Comparison of ENCODE assay signal across 34 cellular contexts in genomic region chr11:64936539-64936938, GRCh38. TPM values are rescaled to one million over a fixed set of nuclear protein-coding genes. Genes with fewer than 3 reads are reported as not detected.
"Had no signal": no experiment of that assay in that cellular context is flagged by ENCODE, and none has a peak within 500 bp of the region (broad histone marks: within the 10 kb centered on the region; RNA-seq: fewer than 3 reads in every experiment).

No MANE protein-coding gene starts in this region.

- H3K36me3 ChIP-seq: cardiac muscle cell, SJCRH30 had no signal

- H3K4me1 Mint-ChIP-seq: activated CD4-positive, alpha-beta memory T cell treated with anti-CD3 and anti-CD28 coated beads, Interleukin-2, amount 10 ng/mL, durations not matched to agents 7 days and 5 days; activated CD8-positive, alpha-beta memory T cell treated with anti-CD3 and anti-CD28 coated beads, Interleukin-2, amount 10 ng/mL, durations not matched to agents 7 days and 5 days; activated naive CD8-positive, alpha-beta T cell treated with anti-CD3 and anti-CD28 coated beads for 36 hours; central memory CD8-positive, alpha-beta T cell had no signal

- ATAC-seq: activated CD8-positive, alpha-beta memory T cell treated with anti-CD3 and anti-CD28 coated beads, Interleukin-2, amount 10 ng/mL, durations not matched to agents 7 days and 5 days had no signal

- H3K4me3 ChIP-seq: cardiac muscle cell, SJCRH30 had no signal

- H3K27me3 Mint-ChIP-seq: activated naive CD8-positive, alpha-beta T cell treated with anti-CD3 and anti-CD28 coated beads for 36 hours; central memory CD8-positive, alpha-beta T cell had no signal

- DNase-seq: activated CD4-positive, alpha-beta memory T cell treated with anti-CD3 and anti-CD28 coated beads, Interleukin-2, amount 10 ng/mL, durations not matched to agents 7 days and 5 days; activated CD4-positive, alpha-beta T cell treated with anti-CD3 and anti-CD28 coated beads for 1 hour; activated CD4-positive, alpha-beta T cell treated with anti-CD3 and anti-CD28 coated beads for 48 hours; activated CD4-positive, CD25-positive, alpha-beta regulatory T cell; activated CD8-positive, alpha-beta memory T cell treated with anti-CD3 and anti-CD28 coated beads for 24 hours; activated CD8-positive, alpha-beta memory T cell treated with anti-CD3 and anti-CD28 coated beads, Interleukin-2, amount 10 ng/mL, durations not matched to agents 7 days and 5 days; activated CD8-positive, alpha-beta memory T cell treated with anti-CD3 and anti-CD28 coated beads, Interleukin-2, amount 50 U/mL, for 48 hours; activated naive CD4-positive, alpha-beta T cell; activated naive CD4-positive, alpha-beta T cell treated with anti-CD3 and anti-CD28 coated beads, Interleukin-2, amount 50 U/mL, for 16 hours; activated naive CD8-positive, alpha-beta T cell treated with anti-CD3 and anti-CD28 coated beads for 36 hours; activated T-cell treated with anti-CD3 and anti-CD28 coated beads, Interleukin-2, amount 50 U/mL, for 48 hours; amniotic stem cell; aorta; brain microvascular endothelial cell; NCI-H1092 treated with DMSO at 0.1 percent for 48 hours; NCI-H1417; NCI-H146; NCI-H2029 treated with DMSO at 0.1 percent for 48 hours; NCI-H2107; NCI-H2171; NCI-H510A; NCI-H748 treated with DMSO at 0.1 percent for 48 hours; NK-92 treated with Interleukin-12 subunit alpha and Interleukin-12 subunit beta, amount 100 ng/mL, for 24 hours; SHP77; SJCRH30; T1000; WERI-Rb-1 had no signal

- H3K27ac Mint-ChIP-seq: activated CD4-positive, alpha-beta memory T cell treated with anti-CD3 and anti-CD28 coated beads, Interleukin-2, amount 10 ng/mL, durations not matched to agents 7 days and 5 days; activated CD8-positive, alpha-beta memory T cell treated with anti-CD3 and anti-CD28 coated beads, Interleukin-2, amount 10 ng/mL, durations not matched to agents 7 days and 5 days; activated naive CD8-positive, alpha-beta T cell treated with anti-CD3 and anti-CD28 coated beads for 36 hours had no signal

- H3K27me3 ChIP-seq: brain microvascular endothelial cell, cardiac muscle cell had no signal

- H3K4me3 Mint-ChIP-seq: activated CD4-positive, alpha-beta memory T cell treated with anti-CD3 and anti-CD28 coated beads, Interleukin-2, amount 10 ng/mL, durations not matched to agents 7 days and 5 days; activated CD8-positive, alpha-beta memory T cell treated with anti-CD3 and anti-CD28 coated beads, Interleukin-2, amount 10 ng/mL, durations not matched to agents 7 days and 5 days; activated naive CD8-positive, alpha-beta T cell treated with anti-CD3 and anti-CD28 coated beads for 36 hours; central memory CD8-positive, alpha-beta T cell had no signal

- H3K4me1 ChIP-seq: SJCRH30 had no signal

- H3K9me3 Mint-ChIP-seq: activated CD4-positive, alpha-beta memory T cell treated with anti-CD3 and anti-CD28 coated beads, Interleukin-2, amount 10 ng/mL, durations not matched to agents 7 days and 5 days; activated naive CD8-positive, alpha-beta T cell treated with anti-CD3 and anti-CD28 coated beads for 36 hours; central memory CD8-positive, alpha-beta T cell had no signal

- H3K27ac ChIP-seq: brain microvascular endothelial cell, cardiac muscle cell, SJCRH30, SK-N-MC, WERI-Rb-1 had no signal

- H3K9me3 ChIP-seq: SJCRH30 had no signal

- H3K36me3 Mint-ChIP-seq: activated CD8-positive, alpha-beta memory T cell treated with anti-CD3 and anti-CD28 coated beads, Interleukin-2, amount 10 ng/mL, durations not matched to agents 7 days and 5 days; activated naive CD8-positive, alpha-beta T cell treated with anti-CD3 and anti-CD28 coated beads for 36 hours had no signal

RNA-seq across cellular contexts. Expression of gene GPHA2, which starts 0.8 kb away (rescaled TPM):
- total RNA-seq: activated CD4-positive, alpha-beta memory T cell treated with anti-CD3 and anti-CD28 coated beads, Interleukin-2, amount 10 ng/mL, durations not matched to agents 7 days and 5 days; activated CD8-positive, alpha-beta memory T cell treated with anti-CD3 and anti-CD28 coated beads, Interleukin-2, amount 10 ng/mL, durations not matched to agents 7 days and 5 days; activated naive CD8-positive, alpha-beta T cell treated with anti-CD3 and anti-CD28 coated beads for 36 hours; aorta; cardiac muscle cell; M059J; OCI-LY7; SJCRH30; T-helper 1 cell treated with Interleukin-12 subunit alpha and Interleukin-12 subunit beta and Interleukin-4 antibody, amounts not matched to agents 30 ng/mL and 1 ng/mL, for 36 hours; T-helper 2 cell treated with Interferon-gamma antibody and Interleukin-4, amounts not matched to agents 100 ng/mL and 5 ng/mL, for 36 hours had no signal

RNA-seq across cellular contexts. Expression of gene MAJIN, which starts 35.4 kb away (rescaled TPM):
- total RNA-seq: activated CD8-positive, alpha-beta memory T cell treated with anti-CD3 and anti-CD28 coated beads, Interleukin-2, amount 10 ng/mL, durations not matched to agents 7 days and 5 days; aorta; cardiac muscle cell; M059J; OCI-LY7; SJCRH30; T-helper 1 cell treated with Interleukin-12 subunit alpha and Interleukin-12 subunit beta and Interleukin-4 antibody, amounts not matched to agents 30 ng/mL and 1 ng/mL, for 36 hours; T-helper 2 cell treated with Interferon-gamma antibody and Interleukin-4, amounts not matched to agents 100 ng/mL and 5 ng/mL, for 36 hours had no signal
- polyA plus RNA-seq: aorta had no signal
